ENCODE assay signal across 9 cellular contexts in the genomic region with DNA sequence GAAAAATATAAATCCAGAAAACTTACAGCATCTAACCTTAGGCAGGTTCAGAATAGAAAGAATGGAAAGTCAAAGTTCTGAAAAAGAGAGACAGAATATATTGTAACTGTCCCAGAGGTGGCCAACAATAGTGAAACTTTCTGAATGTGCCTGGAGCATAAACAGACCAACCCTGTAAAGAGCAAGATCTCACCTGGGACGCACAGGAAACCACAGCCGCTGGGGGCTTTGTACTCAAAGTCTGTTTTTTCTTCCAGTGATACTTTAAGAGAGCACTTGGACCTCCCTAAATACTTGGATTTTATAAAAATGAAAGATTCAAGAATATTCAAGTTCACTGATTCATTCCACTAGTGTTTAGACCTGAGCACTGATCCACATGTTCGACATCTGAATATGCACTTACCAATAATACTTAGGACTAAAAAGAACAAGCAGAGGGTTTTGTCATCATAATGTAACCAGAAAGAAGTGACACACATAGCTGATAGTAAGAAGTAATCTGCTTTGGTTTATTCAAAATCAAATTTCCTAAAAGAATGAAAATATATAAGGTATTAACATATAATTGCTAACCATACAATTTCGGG. TPM values are rescaled to one million over a fixed set of nuclear protein-coding genes. Genes with fewer than 3 reads are reported as not detected.
DNase-seq lines count a peak whose midpoint lies in the region; ATAC-seq and TF ChIP-seq lines count a peak whose summit lies in the region.
"Had no signal": no experiment of that assay in that cellular context is flagged by ENCODE, and none has a peak within 500 bp of the region (broad histone marks: within the 10 kb centered on the region; RNA-seq: fewer than 3 reads in every experiment).

No MANE protein-coding gene starts in this region.

- H3K4me1 Mint-ChIP-seq in CD4-positive, alpha-beta memory T cell: peaks cover 37 to 78% (median 54%) of the 10 kb centered on the region in 4 donors
- H3K4me1 Mint-ChIP-seq in activated T-helper 1 cell treated with anti-CD3 and anti-CD28 coated beads, Interleukin-12 subunit alpha, Interleukin-12 subunit beta, Interleukin-2, Interleukin-4 antibody, amounts not matched to agents 30 ng/mL and 10 ng/mL and 1 ng/mL, durations not matched to agents 14 hours and 24 hours and 36 hours (ENCODE audit: low read depth): peaks cover 64% of the 10 kb centered on the region

- TF ChIP-seq CTCF in prostate gland (IDR thresholded peaks at IDR 0.05): no peak

- DNase-seq in CD4-positive, alpha-beta memory T cell: peak; percentile 33 to 48 (median 43)
- peak; percentile 10 for DNase-seq in activated T-helper 1 cell treated with anti-CD3 and anti-CD28 coated beads, Interleukin-12 subunit alpha, Interleukin-12 subunit beta, Interleukin-2, Interleukin-4 antibody, amounts not matched to agents 30 ng/mL and 10 ng/mL and 1 ng/mL, durations not matched to agents 14 hours and 24 hours and 36 hours (ENCODE audit: low spot score)
- DNase-seq in prostate gland (ENCODE audit: low spot score) (no peak), epidermal melanocyte (ENCODE audit: insufficient read length, low spot score) (no peak), CD1c-positive myeloid dendritic cell (ENCODE audit: extremely low spot score) (no peak), NCI-H446 (lab: John Stamatoyannopoulos, UW) (no peak)
- DNase-seq: KBM-7 had no signal

- ATAC-seq in GM19324 (IDR thresholded peaks at IDR 0.05; ENCODE audit: low FRiP score, unreplicated experiment) (peak; percentile 90), HG03060 (IDR thresholded peaks at IDR 0.05; ENCODE audit: low read depth, unreplicated experiment) (peak; percentile 77)

- intact Hi-C loops in CD4-positive, alpha-beta memory T cell (cut with micrococcal nuclease): loop anchor here (2.0 to 5.0 kb wide), 3 partner anchors 18 to 78 kb away; partner anchors contain the start of gene ARAP2
- intact Hi-C loops in activated T-helper 1 cell treated with anti-CD3 and anti-CD28 coated beads, Interleukin-12 subunit alpha, Interleukin-12 subunit beta, Interleukin-2, Interleukin-4 antibody, amounts not matched to agents 30 ng/mL and 10 ng/mL and 1 ng/mL, durations not matched to agents 14 hours and 24 hours and 36 hours (cut with micrococcal nuclease): loop anchor here (1.0 kb wide), 2 partner anchors 77 to 114 kb away; no protein-coding TSS in a partner anchor
- intact Hi-C loops in prostate gland (cut with DNase I): no loop called here

- peaks cover 58 to 70% of the 10 kb centered on the region in 2 donors for H3K36me3 Mint-ChIP-seq in CD4-positive, alpha-beta memory T cell
- H3K36me3 Mint-ChIP-seq in activated T-helper 1 cell treated with anti-CD3 and anti-CD28 coated beads, Interleukin-12 subunit alpha, Interleukin-12 subunit beta, Interleukin-2, Interleukin-4 antibody, amounts not matched to agents 30 ng/mL and 10 ng/mL and 1 ng/mL, durations not matched to agents 14 hours and 24 hours and 36 hours (ENCODE audit: low read depth): peaks cover 54% of the 10 kb centered on the region

- H3K9me3 ChIP-seq in CD4-positive, alpha-beta memory T cell (ENCODE audit: control insufficient read depth in 1 of 2, low read length in 2 of 2): no peaks in the 10 kb centered on the region
- no peaks in the 10 kb centered on the region for H3K9me3 ChIP-seq in prostate gland

- H3K27me3 ChIP-seq in CD4-positive, alpha-beta memory T cell (ENCODE audit: insufficient read depth, low read length): no peaks in the 10 kb centered on the region
- H3K27me3 ChIP-seq in prostate gland (replicated peaks; ENCODE audit: insufficient read depth): no peaks in the 10 kb centered on the region

- no peaks in the 10 kb centered on the region for H3K9me3 Mint-ChIP-seq in CD4-positive, alpha-beta memory T cell
- no peaks in the 10 kb centered on the region for H3K9me3 Mint-ChIP-seq in activated T-helper 1 cell treated with anti-CD3 and anti-CD28 coated beads, Interleukin-12 subunit alpha, Interleukin-12 subunit beta, Interleukin-2, Interleukin-4 antibody, amounts not matched to agents 30 ng/mL and 10 ng/mL and 1 ng/mL, durations not matched to agents 14 hours and 24 hours and 36 hours

- H3K27ac Mint-ChIP-seq in CD4-positive, alpha-beta memory T cell: peak overlapping the region; percentile 4 to 91 (median 66)
- peak overlapping the region; percentile 70 for H3K27ac Mint-ChIP-seq in activated T-helper 1 cell treated with anti-CD3 and anti-CD28 coated beads, Interleukin-12 subunit alpha, Interleukin-12 subunit beta, Interleukin-2, Interleukin-4 antibody, amounts not matched to agents 30 ng/mL and 10 ng/mL and 1 ng/mL, durations not matched to agents 14 hours and 24 hours and 36 hours

- WGBS in prostate gland: 86% methylated on average over 4 of the region's 4 CpGs

- peaks cover 40% of the 10 kb centered on the region for H3K4me1 ChIP-seq in CD4-positive, alpha-beta memory T cell (ENCODE audit: insufficient read depth, low read length)
- H3K4me1 ChIP-seq in prostate gland (replicated peaks): no peaks in the 10 kb centered on the region

- CTCF ChIA-PET in CD4-positive, alpha-beta memory T cell (lab: Charles Lee; ENCODE audit: partially characterized antibody): interaction anchor here (1.0 to 3.3 kb wide), 3 partner anchors 11 to 36 kb away, joined by 3 to 12 read pairs (median 9); partner anchors contain the start of gene ARAP2

- H3K27me3 Mint-ChIP-seq in CD4-positive, alpha-beta memory T cell: no peaks in the 10 kb centered on the region
- H3K27me3 Mint-ChIP-seq in activated T-helper 1 cell treated with anti-CD3 and anti-CD28 coated beads, Interleukin-12 subunit alpha, Interleukin-12 subunit beta, Interleukin-2, Interleukin-4 antibody, amounts not matched to agents 30 ng/mL and 10 ng/mL and 1 ng/mL, durations not matched to agents 14 hours and 24 hours and 36 hours (ENCODE audit: insufficient read depth): no peaks in the 10 kb centered on the region

- POLR2A ChIA-PET in CD4-positive, alpha-beta memory T cell (lab: Charles Lee; ENCODE audit: partially characterized antibody): interaction anchor here (0.7 to 2.2 kb wide), 4 partner anchors 20 to 56 kb away, joined by 3 to 7 read pairs (median 3); partner anchors contain the start of gene ARAP2

- no peak for TF ChIP-seq POLR2A in prostate gland (IDR thresholded peaks at IDR 0.05)

- H3K4me3 Mint-ChIP-seq in CD4-positive, alpha-beta memory T cell: peak overlapping the region in 7 of 8 donors; percentile 25 to 85 (median 64)
- H3K4me3 Mint-ChIP-seq in activated T-helper 1 cell treated with anti-CD3 and anti-CD28 coated beads, Interleukin-12 subunit alpha, Interleukin-12 subunit beta, Interleukin-2, Interleukin-4 antibody, amounts not matched to agents 30 ng/mL and 10 ng/mL and 1 ng/mL, durations not matched to agents 14 hours and 24 hours and 36 hours: peak overlapping the region; percentile 56

- peaks cover 12% of the 10 kb centered on the region for H3K36me3 ChIP-seq in CD4-positive, alpha-beta memory T cell (ENCODE audit: insufficient read depth, low read length)
- H3K36me3 ChIP-seq in prostate gland: no peaks in the 10 kb centered on the region

- H3K27ac ChIP-seq in CD4-positive, alpha-beta memory T cell (ENCODE audit: low read depth, low read length): no peak overlapping the region
- no peak overlapping the region for H3K27ac ChIP-seq in prostate gland

- H3K4me3 ChIP-seq in CD4-positive, alpha-beta memory T cell (ENCODE audit: low read length in 2 of 2): no peak overlapping the region
- no peak overlapping the region for H3K4me3 ChIP-seq in prostate gland

RNA-seq across cellular contexts. Expression of gene ARAP2, which starts 35.3 kb away (rescaled TPM):
- 10 to 100 TPM; 89.6 to 97.4 TPM for total RNA-seq in CD4-positive, alpha-beta memory T cell
- 10 to 100 TPM; 19.7 to 29.1 TPM for polyA plus RNA-seq in CD4-positive, alpha-beta memory T cell
- 40.1 and 54.9 TPM in 2 replicates for total RNA-seq in activated T-helper 1 cell treated with anti-CD3 and anti-CD28 coated beads, Interleukin-12 subunit alpha, Interleukin-12 subunit beta, Interleukin-2, Interleukin-4 antibody, amounts not matched to agents 30 ng/mL and 10 ng/mL and 1 ng/mL, durations not matched to agents 14 hours and 24 hours and 36 hours
- total RNA-seq in prostate gland: 10 to 100 TPM; 10.3 to 97.8 TPM

Comparison
In these comparisons a context has a peak if more than half of its experiments do, and no peak if none do; other contexts are left out.
1. DNase-seq: peak in CD4-positive, alpha-beta memory T cell (5 of 5) and activated T-helper 1 cell treated with anti-CD3 and anti-CD28 coated beads, Interleukin-12 subunit alpha, Interleukin-12 subunit beta, Interleukin-2, Interleukin-4 antibody, amounts not matched to agents 30 ng/mL and 10 ng/mL and 1 ng/mL, durations not matched to agents 14 hours and 24 hours and 36 hours (single experiment); none in prostate gland (single experiment), epidermal melanocyte (single experiment), CD1c-positive myeloid dendritic cell (single experiment) and NCI-H446 (0 of 2).